16 cellular contexts compared by ENCODE assay signal in the genomic region with DNA sequence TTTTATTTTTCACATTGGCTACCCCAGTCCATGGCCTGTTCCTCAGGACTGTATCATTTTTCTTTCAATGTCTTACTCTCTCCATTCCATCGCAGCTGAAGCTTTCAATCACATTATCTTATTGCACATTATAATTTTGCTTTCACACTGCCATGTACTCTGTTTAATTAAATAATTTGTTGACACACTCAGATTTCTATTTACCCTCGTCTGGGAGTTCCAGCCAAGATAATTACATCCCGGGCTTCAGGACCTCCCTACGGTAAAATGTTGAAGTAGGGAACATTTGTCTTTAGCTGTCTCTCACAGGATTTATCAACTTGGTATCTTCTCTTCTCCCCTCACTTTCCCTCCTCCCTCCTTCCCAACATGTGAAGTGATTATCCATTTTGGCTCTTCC.
"Had no signal": no experiment of that assay in that cellular context is flagged by ENCODE, and none has a peak within 500 bp of the region (broad histone marks: within the 10 kb centered on the region; RNA-seq: fewer than 3 reads in every experiment).

No MANE protein-coding gene starts in this region.

- ATAC-seq: activated CD4-positive, CD25-positive, alpha-beta regulatory T cell treated with anti-CD3 and anti-CD28 coated beads, Interleukin-2, amount 50 U/mL, for 24 hours; activated CD8-positive, alpha-beta T cell treated with anti-CD3 and anti-CD28 coated beads for 36 hours had no signal

- DNase-seq: activated CD4-positive, alpha-beta T cell treated with anti-CD3 and anti-CD28 coated beads for 4 hours; activated CD8-positive, alpha-beta memory T cell treated with anti-CD3 and anti-CD28 coated beads, Interleukin-2, amount 50 U/mL, for 48 hours; activated CD8-positive, alpha-beta T cell treated with anti-CD3 and anti-CD28 coated beads for 36 hours; activated naive CD4-positive, alpha-beta T cell; activated T-cell treated with anti-CD3 and anti-CD28 coated beads, Interleukin-2, amount 50 U/mL, for 1 hour; aorta; caudate nucleus; MG63; NCI-H1092 treated with DMSO at 0.1 percent for 48 hours; NCI-H187; NCI-H2107; NCI-H510A treated with DMSO at 0.1 percent for 48 hours; NCI-H82; Peyer's patch; SHP77 treated with DMSO at 0.1 percent for 48 hours had no signal
